Comparison of ENCODE assay signal across 1 cellular context in the genomic region with DNA sequence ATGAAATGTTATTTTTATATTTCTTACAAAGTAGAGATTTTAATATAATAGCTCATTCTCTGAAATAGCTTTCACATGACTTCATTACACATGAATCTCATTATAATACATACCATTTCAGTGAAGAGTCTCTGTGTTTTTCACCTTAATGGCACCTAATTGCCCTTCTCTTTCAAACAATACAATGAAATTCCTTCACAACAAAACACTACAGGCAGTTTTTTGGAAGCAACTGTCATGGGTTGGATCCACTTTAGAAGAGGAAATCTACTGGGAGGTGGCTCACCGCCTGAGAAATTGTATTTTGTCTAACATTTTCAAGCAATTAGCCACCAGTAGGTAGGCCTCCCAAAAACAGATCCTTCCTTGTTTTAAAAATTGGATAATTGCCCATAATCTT.
TF ChIP-seq lines count a peak whose summit lies in the region.

No MANE protein-coding gene starts in this region.

TF ChIP-seq in neural cell, 6 proteins besides CTCF, POLR2A, EP300 and RAD21 (continued from another document):
- TF ChIP-seq, protein P1, sequence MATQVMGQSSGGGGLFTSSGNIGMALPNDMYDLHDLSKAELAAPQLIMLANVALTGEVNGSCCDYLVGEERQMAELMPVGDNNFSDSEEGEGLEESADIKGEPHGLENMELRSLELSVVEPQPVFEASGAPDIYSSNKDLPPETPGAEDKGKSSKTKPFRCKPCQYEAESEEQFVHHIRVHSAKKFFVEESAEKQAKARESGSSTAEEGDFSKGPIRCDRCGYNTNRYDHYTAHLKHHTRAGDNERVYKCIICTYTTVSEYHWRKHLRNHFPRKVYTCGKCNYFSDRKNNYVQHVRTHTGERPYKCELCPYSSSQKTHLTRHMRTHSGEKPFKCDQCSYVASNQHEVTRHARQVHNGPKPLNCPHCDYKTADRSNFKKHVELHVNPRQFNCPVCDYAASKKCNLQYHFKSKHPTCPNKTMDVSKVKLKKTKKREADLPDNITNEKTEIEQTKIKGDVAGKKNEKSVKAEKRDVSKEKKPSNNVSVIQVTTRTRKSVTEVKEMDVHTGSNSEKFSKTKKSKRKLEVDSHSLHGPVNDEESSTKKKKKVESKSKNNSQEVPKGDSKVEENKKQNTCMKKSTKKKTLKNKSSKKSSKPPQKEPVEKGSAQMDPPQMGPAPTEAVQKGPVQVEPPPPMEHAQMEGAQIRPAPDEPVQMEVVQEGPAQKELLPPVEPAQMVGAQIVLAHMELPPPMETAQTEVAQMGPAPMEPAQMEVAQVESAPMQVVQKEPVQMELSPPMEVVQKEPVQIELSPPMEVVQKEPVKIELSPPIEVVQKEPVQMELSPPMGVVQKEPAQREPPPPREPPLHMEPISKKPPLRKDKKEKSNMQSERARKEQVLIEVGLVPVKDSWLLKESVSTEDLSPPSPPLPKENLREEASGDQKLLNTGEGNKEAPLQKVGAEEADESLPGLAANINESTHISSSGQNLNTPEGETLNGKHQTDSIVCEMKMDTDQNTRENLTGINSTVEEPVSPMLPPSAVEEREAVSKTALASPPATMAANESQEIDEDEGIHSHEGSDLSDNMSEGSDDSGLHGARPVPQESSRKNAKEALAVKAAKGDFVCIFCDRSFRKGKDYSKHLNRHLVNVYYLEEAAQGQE (IDR thresholded peaks at IDR 0.05; ENCODE audit: borderline replicate concordance) = no peak
- TF ChIP-seq MXI1 (conservative IDR thresholded peaks at IDR 0.05; ENCODE audit: poor library complexity, severe bottlenecking) = no peak
- TF ChIP-seq TAF1 (IDR thresholded peaks at IDR 0.05; ENCODE audit: low read depth) = no peak
- TF ChIP-seq POLR2AphosphoS5 (IDR thresholded peaks at IDR 0.05) = no peak
- no peak for TF ChIP-seq EZH2 (IDR thresholded peaks at IDR 0.05; ENCODE audit: borderline replicate concordance, insufficient read depth, low read length, poor library complexity, severe bottlenecking)
